Comparison of ENCODE assay signal across 14 cellular contexts in genomic region chr12:53484686-53485567, GRCh38. TPM values are rescaled to one million over a fixed set of nuclear protein-coding genes. Genes with fewer than 3 reads are reported as not detected.
A peak's percentile ranks its signal among the peaks of the same experiment; 100 is the strongest.
DNase-seq lines count a peak whose midpoint lies in the region; ATAC-seq, FAIRE-seq and TF ChIP-seq lines count a peak whose summit lies in the region.
"Had no signal": no experiment of that assay in that cellular context is flagged by ENCODE, and none has a peak within 500 bp of the region (broad histone marks: within the 10 kb centered on the region; RNA-seq: fewer than 3 reads in every experiment).

No MANE protein-coding gene starts in this region.

- no peaks in the 10 kb centered on the region for H3K27me3 Mint-ChIP-seq in type B pancreatic cell

- H3K4me1 ChIP-seq in cardiac muscle cell (ENCODE audit: low read depth) = no peaks in the 10 kb centered on the region

- H3K4me3 ChIP-seq in cardiac muscle cell = no peak overlapping the region
- H3K4me3 ChIP-seq: ovary had no signal

- FAIRE-seq in islet of Langerhans (lab: Jason Lieb, UNC) = peak; percentile 13

- H3K36me3 Mint-ChIP-seq in type B pancreatic cell = peaks cover 25% of the 10 kb centered on the region

- ATAC-seq in Right ventricle myocardium inferior (no peak), left ventricle myocardium superior (no peak)

- TF ChIP-seq CTCF in cardiac muscle cell (IDR thresholded peaks at IDR 0.05; ENCODE audit: low read depth, low read length) (no peak), VCaP (conservative IDR thresholded peaks at IDR 0.05) (no peak), type B pancreatic cell (conservative IDR thresholded peaks at IDR 0.05) (no peak)

- H3K9me3 Mint-ChIP-seq in type B pancreatic cell = no peaks in the 10 kb centered on the region
- H3K9me3 Mint-ChIP-seq: H9 had no signal

- intact Hi-C loops in Right ventricle myocardium inferior (cut with DNase I) (no loop called here), left ventricle myocardium superior (cut with micrococcal nuclease) (no loop called here)

- peaks cover 30% of the 10 kb centered on the region for H3K36me3 ChIP-seq in cardiac muscle cell
- H3K36me3 ChIP-seq: ovary had no signal

- peaks cover 17% of the 10 kb centered on the region for H3K4me1 Mint-ChIP-seq in type B pancreatic cell (ENCODE audit: unreplicated experiment)

- peak overlapping the region; percentile 81 for H3K27ac Mint-ChIP-seq in type B pancreatic cell

- H3K9me3 ChIP-seq in cardiac muscle cell (ENCODE audit: low read depth) = no peaks in the 10 kb centered on the region
- H3K9me3 ChIP-seq: ovary had no signal

- H3K27ac ChIP-seq in cardiac muscle cell = peak overlapping the region; percentile 73
- H3K27ac ChIP-seq in VCaP = peak overlapping the region; percentile 3; the same call in 1 of the 2 replicates
- no peak overlapping the region for H3K27ac ChIP-seq in substantia nigra (ENCODE audit: low read depth, low read length, poor library complexity, severe bottlenecking)

- no peak overlapping the region for H3K4me3 Mint-ChIP-seq in type B pancreatic cell
- H3K4me3 Mint-ChIP-seq: H9 had no signal

- H3K27me3 ChIP-seq in cardiac muscle cell = no peaks in the 10 kb centered on the region
- H3K27me3 ChIP-seq: ovary had no signal

- no peak for DNase-seq in cardiac muscle cell (ENCODE audit: low read depth in 1 of 2, low spot score in 1 of 2)
- no peak for DNase-seq in Right ventricle myocardium inferior (ENCODE audit: missing footprints)
- DNase-seq in type B pancreatic cell (ENCODE audit: extremely low spot score, unreplicated experiment) = no peak
- DNase-seq in substantia nigra (lab: John Stamatoyannopoulos, UW) = no peak
- DNase-seq in SHP77 (lab: John Stamatoyannopoulos, UW) = no peak
- no peak for DNase-seq in left ventricle myocardium superior
- DNase-seq: amniotic stem cell, H9, ovary, T-helper 1 cell had no signal

RNA-seq across cellular contexts. Expression of gene MAP3K12, which starts 14.3 kb away (rescaled TPM):
- total RNA-seq in cardiac muscle cell (18.5 and 26.1 TPM in 2 replicates), Right ventricle myocardium inferior (5.6 TPM), type B pancreatic cell (ENCODE audit: low replicate concordance) (10.6 and 31.6 TPM in 2 replicates), left ventricle myocardium superior (4.2 TPM)
- polyA plus RNA-seq in cardiac muscle cell = 15.1 and 17.6 TPM in 2 replicates

RNA-seq across cellular contexts. Expression of gene TARBP2, which starts 16.2 kb away (rescaled TPM):
- total RNA-seq in cardiac muscle cell = 58.3 and 68.1 TPM in 2 replicates
- 69.2 and 79.8 TPM in 2 replicates for polyA plus RNA-seq in cardiac muscle cell
- 10.9 TPM for total RNA-seq in Right ventricle myocardium inferior
- total RNA-seq in type B pancreatic cell (ENCODE audit: low replicate concordance) = 46.4 and 52.3 TPM in 2 replicates
- 10.1 TPM for total RNA-seq in left ventricle myocardium superior

RNA-seq across cellular contexts. Expression of gene NPFF, which starts 22.4 kb away (rescaled TPM):
- total RNA-seq in cardiac muscle cell = not detected in 2 replicates
- polyA plus RNA-seq in cardiac muscle cell = not detected in 2 replicates
- total RNA-seq in Right ventricle myocardium inferior = not detected
- not detected in 2 replicates for total RNA-seq in type B pancreatic cell (ENCODE audit: low replicate concordance)
- total RNA-seq in left ventricle myocardium superior = not detected
- total RNA-seq: Daoy, H9, kidney epithelial cell had no signal
- polyA plus RNA-seq: ovary had no signal

RNA-seq across cellular contexts. Expression of gene PCBP2, which starts 33.0 kb away (rescaled TPM):
- total RNA-seq in cardiac muscle cell (213 and 326 TPM in 2 replicates), Right ventricle myocardium inferior (494 TPM), type B pancreatic cell (ENCODE audit: low replicate concordance) (825 and 1,222 TPM in 2 replicates), left ventricle myocardium superior (557 TPM)
- 114 and 146 TPM in 2 replicates for polyA plus RNA-seq in cardiac muscle cell

RNA-seq across cellular contexts. Expression of gene PRR13, which starts 43.4 kb away (rescaled TPM):
- 42.9 and 48.3 TPM in 2 replicates for total RNA-seq in cardiac muscle cell
- polyA plus RNA-seq in cardiac muscle cell = 169 and 190 TPM in 2 replicates
- total RNA-seq in Right ventricle myocardium inferior = 59.4 TPM
- 88.1 and 142 TPM in 2 replicates for total RNA-seq in type B pancreatic cell (ENCODE audit: low replicate concordance)
- 56.1 TPM for total RNA-seq in left ventricle myocardium superior
